8 cellular contexts compared by ENCODE assay signal in the genomic region with DNA sequence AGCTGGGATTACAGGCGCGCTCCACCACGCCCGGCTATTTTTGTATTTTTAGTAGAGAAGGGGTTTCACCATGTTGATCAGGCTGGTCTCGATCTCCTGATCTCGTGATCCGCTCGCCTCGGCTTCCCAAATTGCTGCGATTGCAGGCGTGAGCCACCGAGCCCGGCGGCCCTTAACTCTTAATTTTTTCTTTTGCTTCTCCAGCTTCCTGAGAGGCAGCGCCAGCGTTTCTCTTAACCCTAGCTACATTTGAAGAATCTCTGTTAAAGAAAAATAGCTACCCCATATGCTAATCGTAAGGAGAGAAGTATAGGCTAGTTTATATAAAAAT. TPM values are rescaled to one million over a fixed set of nuclear protein-coding genes. Genes with fewer than 3 reads are reported as not detected.
DNase-seq lines count a peak whose midpoint lies in the region; ATAC-seq and TF ChIP-seq lines count a peak whose summit lies in the region.

No MANE protein-coding gene starts in this region.

- no peak for TF ChIP-seq CTCF in VCaP (conservative IDR thresholded peaks at IDR 0.05)

- H3K27me3 ChIP-seq in H7 (ENCODE audit: control insufficient read depth, insufficient read depth, low read length) (no peaks in the 10 kb centered on the region), iPS DF 6.9 (ENCODE audit: control insufficient read depth, insufficient read depth, low read length) (no peaks in the 10 kb centered on the region)

- no peak for DNase-seq in H7
- DNase-seq in iPS DF 6.9 (ENCODE audit: low read depth, low spot score), result no peak
- no peak for DNase-seq in stimulated activated naive CD8-positive, alpha-beta T cell treated with anti-CD3 and anti-CD28 coated beads, Interleukin-15, amount 100 ng/mL, for 72 hours
- no peak for DNase-seq in cerebellum (ENCODE audit: low spot score)
- DNase-seq in cerebellar nuclear complex (lab: John Stamatoyannopoulos, UW), result no peak

- H3K27ac Mint-ChIP-seq in stimulated activated naive CD8-positive, alpha-beta T cell treated with anti-CD3 and anti-CD28 coated beads, Interleukin-15, amount 100 ng/mL, for 72 hours, result peak overlapping the region in 1 of 2 donors; percentile 91

- H3K27ac ChIP-seq in VCaP, result peak overlapping the region; percentile 89
- H3K27ac ChIP-seq in iPS DF 6.9 (ENCODE audit: low read length), result no peak overlapping the region

- H3K27me3 Mint-ChIP-seq in stimulated activated naive CD8-positive, alpha-beta T cell treated with anti-CD3 and anti-CD28 coated beads, Interleukin-15, amount 100 ng/mL, for 72 hours, result no peaks in the 10 kb centered on the region

- H3K36me3 ChIP-seq in H7 (replicated peaks; ENCODE audit: control insufficient read depth, insufficient read depth, low read length) (no peaks in the 10 kb centered on the region), iPS DF 6.9 (ENCODE audit: control insufficient read depth, insufficient read depth, low read length) (no peaks in the 10 kb centered on the region)

- H3K4me1 ChIP-seq in iPS DF 6.9 (ENCODE audit: control insufficient read depth, insufficient read depth, low read length), result no peaks in the 10 kb centered on the region

- peaks cover 21% of the 10 kb centered on the region for H3K4me1 Mint-ChIP-seq in stimulated activated naive CD8-positive, alpha-beta T cell treated with anti-CD3 and anti-CD28 coated beads, Interleukin-15, amount 100 ng/mL, for 72 hours

- peak overlapping the region; percentile 92 for H3K4me3 ChIP-seq in H7 (ENCODE audit: insufficient read depth, low read depth, low read length)
- peak overlapping the region; percentile 77; the same call in 1 of the 2 replicates for H3K4me3 ChIP-seq in iPS DF 6.9 (ENCODE audit: low read length)

- H3K9me3 ChIP-seq in iPS DF 6.9 (ENCODE audit: control insufficient read depth, insufficient read depth, low read length), result no peaks in the 10 kb centered on the region

- no CpG with 5 or more reads among the region's 17 CpGs for WGBS in iPS DF 6.9 (ENCODE audit: insufficient coverage, insufficient read length)

- no peak for ATAC-seq in stimulated activated naive CD8-positive, alpha-beta T cell treated with anti-CD3 and anti-CD28 coated beads, Interleukin-15, amount 100 ng/mL, for 72 hours
- ATAC-seq in GM19035 (IDR thresholded peaks at IDR 0.05; ENCODE audit: unreplicated experiment), result no peak
- no peak for ATAC-seq in GM21737 (IDR thresholded peaks at IDR 0.05; ENCODE audit: unreplicated experiment)

- H3K4me3 Mint-ChIP-seq in stimulated activated naive CD8-positive, alpha-beta T cell treated with anti-CD3 and anti-CD28 coated beads, Interleukin-15, amount 100 ng/mL, for 72 hours, result peak overlapping the region; percentile 90 to 93

- no peaks in the 10 kb centered on the region for H3K9me3 Mint-ChIP-seq in stimulated activated naive CD8-positive, alpha-beta T cell treated with anti-CD3 and anti-CD28 coated beads, Interleukin-15, amount 100 ng/mL, for 72 hours

RNA-seq across cellular contexts. Expression of gene GK5, which starts 0.5 kb away (rescaled TPM):
- 6.6 and 7.2 TPM in 2 replicates for total RNA-seq in H7 (2014; rRNA removed; shearing (Covaris generic))
- total RNA-seq in cerebellum, result 39.1 TPM
